Comparison of ENCODE assay signal across 8 cellular contexts in the genomic region with DNA sequence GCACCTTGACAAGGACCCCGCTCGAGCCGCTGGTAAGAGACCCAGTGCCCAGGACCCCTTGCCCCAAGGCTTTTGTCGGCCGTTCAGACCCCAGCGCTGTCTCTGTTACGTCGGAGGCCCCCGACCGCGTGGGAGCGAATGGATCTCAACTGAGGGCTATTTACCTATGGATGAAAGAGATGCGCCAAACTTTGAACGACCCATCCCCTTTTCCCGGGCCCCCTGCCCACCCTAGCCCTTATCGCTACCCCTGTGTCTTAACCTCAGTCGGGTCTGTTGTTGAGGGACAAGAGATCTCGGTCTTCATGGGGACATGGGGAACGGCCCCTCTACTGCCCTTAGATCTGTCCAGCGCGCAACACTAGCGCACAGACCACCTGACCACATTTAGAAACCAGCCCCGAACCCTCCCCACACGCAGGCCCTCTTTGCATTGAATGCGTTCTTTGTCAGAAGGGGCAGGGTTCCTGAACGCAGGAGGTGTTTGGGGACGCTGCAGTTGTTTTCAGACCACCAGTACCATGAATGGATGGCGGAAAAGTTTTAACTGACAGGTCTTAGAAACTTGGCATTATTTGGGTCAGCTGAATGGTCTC. TPM values are rescaled to one million over a fixed set of nuclear protein-coding genes. Genes with fewer than 3 reads are reported as not detected.
DNase-seq lines count a peak whose midpoint lies in the region; ATAC-seq and TF ChIP-seq lines count a peak whose summit lies in the region.

No MANE protein-coding gene starts in this region.

- WGBS in esophagus squamous epithelium, 2 donors: 9 to 14% methylated on average over 28 of the region's 28 CpGs

- H3K79me2 ChIP-seq in parathyroid adenoma: no peaks in the 10 kb centered on the region

- DNase-seq in EH (ENCODE audit: low read depth) (peak; percentile 12), esophagus squamous epithelium (lab: John Stamatoyannopoulos, UW) (no peak), NCI-H82 treated with DMSO at 0.1 percent for 48 hours (lab: John Stamatoyannopoulos, UW; ENCODE audit: unreplicated experiment) (no peak), NCI-H2029 (lab: John Stamatoyannopoulos, UW) (no peak)

- H3K9ac ChIP-seq in parathyroid adenoma: no peak overlapping the region

- H3K27ac ChIP-seq in esophagus squamous epithelium (peak overlapping the region in 1 of 4 donors; percentile 72), parathyroid adenoma (no peak overlapping the region)

- H3K4me1 ChIP-seq in esophagus squamous epithelium (peaks cover 0 to 22% (median 8%) of the 10 kb centered on the region in 3 donors), parathyroid adenoma (peaks cover 4% of the 10 kb centered on the region)

- peak overlapping the region; percentile 76 for H2AFZ ChIP-seq in parathyroid adenoma

- TF ChIP-seq POLR2A in esophagus squamous epithelium (IDR thresholded peaks at IDR 0.05): no peak

- intact Hi-C loops in esophagus squamous epithelium (cut with DNase I): no loop called here

- no peak for ATAC-seq in HG03439 (IDR thresholded peaks at IDR 0.05; ENCODE audit: unreplicated experiment)
- ATAC-seq in GM21447 (IDR thresholded peaks at IDR 0.05; ENCODE audit: unreplicated experiment): no peak

- peaks cover 0 to 33% (median 3%) of the 10 kb centered on the region in 3 donors for H3K36me3 ChIP-seq in esophagus squamous epithelium
- H3K36me3 ChIP-seq in parathyroid adenoma (ENCODE audit: control insufficient read depth, insufficient read depth, low read length): no peaks in the 10 kb centered on the region

- peak overlapping the region; percentile 36 to 73 (median 52) for H3K4me3 ChIP-seq in esophagus squamous epithelium
- H3K4me3 ChIP-seq in parathyroid adenoma (ENCODE audit: low read depth, low read length): peak overlapping the region; percentile 43

- no peak for TF ChIP-seq CTCF in esophagus squamous epithelium (IDR thresholded peaks at IDR 0.05)
- TF ChIP-seq CTCF in parathyroid adenoma (IDR thresholded peaks at IDR 0.05): no peak

- H3K27me3 ChIP-seq in esophagus squamous epithelium (peaks cover 0 to 5% (median 0%) of the 10 kb centered on the region in 4 donors), parathyroid adenoma (ENCODE audit: control insufficient read depth, insufficient read depth, low read length) (no peaks in the 10 kb centered on the region)

- peak overlapping the region; percentile 86 for H3K4me2 ChIP-seq in parathyroid adenoma (ENCODE audit: low read length)

- H3K9me3 ChIP-seq in esophagus squamous epithelium (no peaks in the 10 kb centered on the region), parathyroid adenoma (ENCODE audit: control insufficient read depth, low read length) (no peaks in the 10 kb centered on the region)

TF ChIP-seq in PFSK-1, 5 proteins besides CTCF, POLR2A, EP300 and RAD21:
- TF ChIP-seq FOXP2 (optimal IDR thresholded peaks at IDR 0.05; ENCODE audit: borderline replicate concordance, extremely low read depth, extremely low read length, insufficient read depth) (no peak), POLR2AphosphoS5 (IDR thresholded peaks at IDR 0.05; ENCODE audit: low read depth, low read length) (peak; percentile 38; the same call in 1 of the 2 replicates)

RNA-seq across cellular contexts. Expression of a gene that starts 0.6 kb away (rescaled TPM):
- polyA plus RNA-seq in PFSK-1 (2012; ENCODE audit: insufficient read length, low read depth): not detected
- under 1 TPM in 3 of 4 donors, not detected in 1; 0.23 to 0.53 (median 0.38) TPM for total RNA-seq in esophagus squamous epithelium

RNA-seq across cellular contexts. Expression of a gene that starts 38.8 kb away (rescaled TPM):
- 94.2 TPM for polyA plus RNA-seq in PFSK-1 (2012; ENCODE audit: insufficient read length, low read depth)
- total RNA-seq in esophagus squamous epithelium: 10 to 100 TPM; 36.4 to 78.8 (median 60.1) TPM
